In the genomic region with DNA sequence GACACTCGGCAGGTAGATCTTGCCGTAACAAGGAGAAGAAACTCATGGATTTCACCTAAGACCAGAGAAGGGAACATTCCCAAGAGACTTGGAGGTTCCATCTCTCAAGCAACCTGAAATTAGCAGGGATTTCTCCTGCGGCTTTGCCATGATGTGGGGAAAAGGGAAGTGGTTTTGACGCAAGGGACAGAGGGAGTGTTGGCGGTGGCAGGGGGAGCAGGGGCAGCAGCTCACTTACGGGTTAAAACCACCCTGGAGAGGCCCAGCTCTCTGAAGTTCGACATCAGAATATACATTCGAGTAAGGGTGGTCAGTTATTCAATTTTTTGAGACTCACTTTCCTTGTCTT, we compare ENCODE assay signal across 1 cellular context.
TF ChIP-seq lines count a peak whose summit lies in the region.

No MANE protein-coding gene starts in this region.

TF ChIP-seq in IMR-90, 13 proteins besides CTCF, POLR2A, EP300 and RAD21:
- TF ChIP-seq CHD1 (IDR thresholded peaks at IDR 0.05; ENCODE audit: low read depth, low read length) (no peak), NFE2L2 (IDR thresholded peaks at IDR 0.05; ENCODE audit: low read depth, low read length) (no peak), SMC3 (IDR thresholded peaks at IDR 0.05; ENCODE audit: low read depth, low read length) (no peak), MAZ (IDR thresholded peaks at IDR 0.05; ENCODE audit: borderline replicate concordance, low read depth, low read length) (no peak), MAFK (IDR thresholded peaks at IDR 0.05; ENCODE audit: low read depth, low read length) (no peak), RFX5 (IDR thresholded peaks at IDR 0.05; ENCODE audit: low read depth, low read length) (no peak), RCOR1 (IDR thresholded peaks at IDR 0.05; ENCODE audit: insufficient replicate concordance, low read length) (no peak), MXI1 (IDR thresholded peaks at IDR 0.05; ENCODE audit: borderline replicate concordance, low read depth, low read length) (no peak)
